Comparison of ENCODE assay signal across 14 cellular contexts in the genomic region with DNA sequence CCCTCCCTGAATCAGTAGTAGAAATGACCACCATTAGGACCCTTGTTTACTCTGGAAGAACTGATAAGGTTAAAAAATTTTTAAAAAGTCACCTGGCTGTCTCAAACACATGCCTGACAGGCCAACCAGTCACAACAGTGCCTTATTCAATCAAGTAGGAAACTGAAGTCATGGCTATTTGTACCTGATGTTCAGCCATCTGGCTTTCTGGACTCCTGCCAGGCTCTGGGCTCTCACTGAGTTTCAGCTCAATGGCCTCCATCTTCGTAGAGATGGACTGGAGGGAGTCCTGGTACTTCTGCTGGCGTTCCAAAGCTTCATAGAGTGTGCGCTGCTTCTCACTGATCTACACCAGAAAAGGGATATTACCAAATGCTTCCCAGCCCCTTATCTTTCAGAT.
DNase-seq lines count a peak whose midpoint lies in the region; ATAC-seq and TF ChIP-seq lines count a peak whose summit lies in the region.
"Had no signal": no experiment of that assay in that cellular context is flagged by ENCODE, and none has a peak within 500 bp of the region (broad histone marks: within the 10 kb centered on the region; RNA-seq: fewer than 3 reads in every experiment).

No MANE protein-coding gene starts in this region.

- ATAC-seq in GM19455 (IDR thresholded peaks at IDR 0.05; ENCODE audit: unreplicated experiment) (no peak), GM21576 (IDR thresholded peaks at IDR 0.05; ENCODE audit: unreplicated experiment) (no peak)
- ATAC-seq: mucosa of descending colon, Panc1 had no signal

- H3K4me1 ChIP-seq in right atrium auricular region, result peaks cover 0 to 45% of the 10 kb centered on the region in 2 donors

- H3K36me3 ChIP-seq in right atrium auricular region, result peaks cover 29% of the 10 kb centered on the region

- no peak overlapping the region for H3K4me3 ChIP-seq in right atrium auricular region
- H3K4me3 ChIP-seq: mucosa of descending colon had no signal

- H3K27ac ChIP-seq in right atrium auricular region, result peak overlapping the region; percentile 70 to 72

- DNase-seq in COLO668 (lab: John Stamatoyannopoulos, UW; ENCODE audit: unreplicated experiment), result peak; percentile 51
- DNase-seq in NCI-H1105 (lab: John Stamatoyannopoulos, UW), result peak; percentile 16
- peak; percentile 10 for DNase-seq in RPMI7951 (ENCODE audit: low read depth)
- no peak for DNase-seq in right atrium auricular region (ENCODE audit: low spot score)
- no peak for DNase-seq in SKM-1 treated with dmso at 0.1 percent for 144 hours (lab: John Stamatoyannopoulos, UW; ENCODE audit: unreplicated experiment)
- no peak for DNase-seq in HuH-7 (ENCODE audit: low spot score)
- DNase-seq: activated CD4-positive, alpha-beta T cell treated with anti-CD3 and anti-CD28 coated beads for 4 hours; activated naive CD4-positive, alpha-beta T cell treated with anti-CD3 and anti-CD28 coated beads, Interleukin-2, amount 50 U/mL, for 16 hours; endodermal cell; NCI-H187 treated with DMSO at 0.1 percent for 48 hours had no signal

- H3K9me3 ChIP-seq in right atrium auricular region, result no peaks in the 10 kb centered on the region
- H3K9me3 ChIP-seq: mucosa of descending colon had no signal

- TF ChIP-seq CTCF in right atrium auricular region (IDR thresholded peaks at IDR 0.05), result no peak

- H3K27me3 ChIP-seq in right atrium auricular region, result no peaks in the 10 kb centered on the region

Comparison
In these comparisons a context has a peak if more than half of its experiments do, and no peak if none do; other contexts are left out.
1. DNase-seq: peak in COLO668 (single experiment), NCI-H1105 (single experiment) and RPMI7951 (single experiment); none in right atrium auricular region (single experiment), SKM-1 treated with dmso at 0.1 percent for 144 hours (single experiment) and HuH-7 (single experiment).